8 cellular contexts compared by ENCODE assay signal in genomic region chr1:150186789-150187559, GRCh38. TPM values are rescaled to one million over a fixed set of nuclear protein-coding genes. Genes with fewer than 3 reads are reported as not detected.
A peak's percentile ranks its signal among the peaks of the same experiment; 100 is the strongest.
DNase-seq lines count a peak whose midpoint lies in the region; ATAC-seq and TF ChIP-seq lines count a peak whose summit lies in the region.

No MANE protein-coding gene starts in this region.

- no peaks in the 10 kb centered on the region for H3K27me3 Mint-ChIP-seq in activated T-cell treated with anti-CD3 and anti-CD28 coated beads, Interleukin-2, amount 50 U/mL, for 4 hours (ENCODE audit: low read depth)
- no peaks in the 10 kb centered on the region for H3K27me3 Mint-ChIP-seq in endodermal cell (ENCODE audit: insufficient read depth)
- no peaks in the 10 kb centered on the region for H3K27me3 Mint-ChIP-seq in naive B cell

- no peaks in the 10 kb centered on the region for H3K4me1 ChIP-seq in endodermal cell (ENCODE audit: control insufficient read depth, insufficient read depth, low read length)

- H3K27ac Mint-ChIP-seq in endodermal cell (no peak overlapping the region), naive B cell (peak overlapping the region; percentile 60 to 98 (median 87))

- peak; percentile 58 to 63 for ATAC-seq in activated T-cell treated with anti-CD3 and anti-CD28 coated beads, Interleukin-2, amount 50 U/mL, for 4 hours
- ATAC-seq in naive B cell (ENCODE audit: low read depth in 2 of 2), result peak; percentile 80 to 86
- ATAC-seq in HG03342 (IDR thresholded peaks at IDR 0.05; ENCODE audit: unreplicated experiment), result no peak

- H3K4me3 Mint-ChIP-seq in activated T-cell treated with anti-CD3 and anti-CD28 coated beads, Interleukin-2, amount 50 U/mL, for 4 hours, result peak overlapping the region; percentile 7
- no peak overlapping the region for H3K4me3 Mint-ChIP-seq in endodermal cell
- peak overlapping the region; percentile 27 to 87 (median 68) for H3K4me3 Mint-ChIP-seq in naive B cell

- no peaks in the 10 kb centered on the region for H3K27me3 ChIP-seq in endodermal cell (ENCODE audit: control insufficient read depth, insufficient read depth, low read length, poor library complexity, severe bottlenecking)

- peak; percentile 81 for TF ChIP-seq CTCF in endodermal cell (conservative IDR thresholded peaks at IDR 0.05)

- H3K4me3 ChIP-seq in endodermal cell (ENCODE audit: low read length), result no peak overlapping the region

- no peaks in the 10 kb centered on the region for H3K36me3 ChIP-seq in endodermal cell (ENCODE audit: control insufficient read depth, insufficient read depth, low read length)

- no peak for DNase-seq in activated T-cell treated with anti-CD3 and anti-CD28 coated beads, Interleukin-2, amount 50 U/mL, for 4 hours
- DNase-seq in activated T-cell treated with anti-CD3 and anti-CD28 coated beads for 4 hours (no peak), NCI-H2029 (lab: John Stamatoyannopoulos, UW) (peak; percentile 58), T-helper 9 cell (peak; percentile 3), endodermal cell (peak; percentile 62), naive B cell (peak; percentile 63), mucosa of gallbladder (ENCODE audit: low spot score) (no peak)

- no peaks in the 10 kb centered on the region for H3K9me3 Mint-ChIP-seq in activated T-cell treated with anti-CD3 and anti-CD28 coated beads, Interleukin-2, amount 50 U/mL, for 4 hours
- H3K9me3 Mint-ChIP-seq in endodermal cell (no peaks in the 10 kb centered on the region), naive B cell (no peaks in the 10 kb centered on the region)

- no peak overlapping the region for H3K9ac ChIP-seq in endodermal cell (ENCODE audit: extremely low read depth, low read length, poor library complexity, severe bottlenecking)

- peaks cover 11% of the 10 kb centered on the region for H3K4me1 Mint-ChIP-seq in activated T-cell treated with anti-CD3 and anti-CD28 coated beads, Interleukin-2, amount 50 U/mL, for 4 hours (ENCODE audit: low read depth)
- H3K4me1 Mint-ChIP-seq in endodermal cell (no peaks in the 10 kb centered on the region), naive B cell (peaks cover 6 to 15% (median 8%) of the 10 kb centered on the region in 3 donors)

- no peaks in the 10 kb centered on the region for H3K36me3 Mint-ChIP-seq in activated T-cell treated with anti-CD3 and anti-CD28 coated beads, Interleukin-2, amount 50 U/mL, for 4 hours (ENCODE audit: insufficient read depth)
- H3K36me3 Mint-ChIP-seq in endodermal cell (ENCODE audit: low read depth), result no peaks in the 10 kb centered on the region
- no peaks in the 10 kb centered on the region for H3K36me3 Mint-ChIP-seq in naive B cell

- peaks cover 6% of the 10 kb centered on the region for H3K9me3 ChIP-seq in endodermal cell (ENCODE audit: control insufficient read depth, low read length)

- H3K27ac ChIP-seq in endodermal cell (ENCODE audit: low read depth, low read length), result no peak overlapping the region

- 62 to 100% methylated on average over 2 to 10 of the region's 10 CpGs for WGBS in endodermal cell (ENCODE audit: insufficient coverage in 1 of 2, insufficient read length in 1 of 2), 2 experiments

RNA-seq across cellular contexts. Expression of gene PLEKHO1, which starts 37.3 kb away (rescaled TPM):
- total RNA-seq in activated T-cell treated with anti-CD3 and anti-CD28 coated beads, Interleukin-2, amount 50 U/mL, for 4 hours, result 10 to 100 TPM; 16.6 to 20.9 (median 17.7) TPM
- total RNA-seq in endodermal cell (10 to 100 TPM; 42.9 to 46.0 TPM), mucosa of gallbladder (56.4 TPM)
- polyA plus RNA-seq in endodermal cell (2013, experiment 1 of 2), result 69.7 TPM
- polyA plus RNA-seq in endodermal cell (2013, experiment 2 of 2), result 66.1 TPM
- 10 to 100 TPM; 64.9 to 97.5 (median 84.0) TPM for polyA plus RNA-seq in naive B cell (ENCODE audit: low read depth in 6 of 6)

RNA-seq across cellular contexts. Expression of gene ANP32E, which starts 48.9 kb away (rescaled TPM):
- 100 to 1,000 TPM in 2 of 3 donors, 10 to 100 TPM in 1; 99.9 to 112 (median 101) TPM for total RNA-seq in activated T-cell treated with anti-CD3 and anti-CD28 coated beads, Interleukin-2, amount 50 U/mL, for 4 hours
- total RNA-seq in endodermal cell (10 to 100 TPM; 59.2 to 78.1 TPM), mucosa of gallbladder (20.8 TPM)
- polyA plus RNA-seq in endodermal cell (2013, experiment 1 of 2), result 112 TPM
- polyA plus RNA-seq in endodermal cell (2013, experiment 2 of 2), result 116 TPM
- 10 to 100 TPM; 44.7 to 67.8 (median 49.8) TPM for polyA plus RNA-seq in naive B cell (ENCODE audit: low read depth in 6 of 6)

Comparison
In these comparisons a context has a peak if more than half of its experiments do, and no peak if none do; other contexts are left out.
1. DNase-seq: peak in NCI-H2029 (single experiment), T-helper 9 cell (single experiment), endodermal cell (single experiment) and naive B cell (single experiment); none in activated T-cell treated with anti-CD3 and anti-CD28 coated beads, Interleukin-2, amount 50 U/mL, for 4 hours (single experiment), activated T-cell treated with anti-CD3 and anti-CD28 coated beads for 4 hours (single experiment) and mucosa of gallbladder (single experiment).